22 cellular contexts compared by ENCODE assay signal in genomic region chr5:56119050-56119449, GRCh38.
DNase-seq lines count a peak whose midpoint lies in the region; ATAC-seq, FAIRE-seq and TF ChIP-seq lines count a peak whose summit lies in the region.
"Had no signal": no experiment of that assay in that cellular context is flagged by ENCODE, and none has a peak within 500 bp of the region (broad histone marks: within the 10 kb centered on the region; RNA-seq: fewer than 3 reads in every experiment).

No MANE protein-coding gene starts in this region.

- TF ChIP-seq EP300 in A549 (IDR thresholded peaks at IDR 0.05) (no peak), K562 (IDR thresholded peaks at IDR 0.05; ENCODE audit: low read length) (no peak)

- TF ChIP-seq RAD21 in A549 (conservative IDR thresholded peaks at IDR 0.05 in 1 of 2, IDR thresholded peaks at IDR 0.05 in 1 of 2) (no peak), K562 (CRISPR knock-in tag; conservative IDR thresholded peaks at IDR 0.05 in 1 of 2, IDR thresholded peaks at IDR 0.05 in 1 of 2) (no peak)

- no peaks in the 10 kb centered on the region; the same call in 2 of the 3 replicates for H3K79me2 ChIP-seq in K562 (ENCODE audit: control insufficient read depth, insufficient read depth, low read length)

- H3K36me3 Mint-ChIP-seq in activated naive CD4-positive, alpha-beta T cell treated with anti-CD3 and anti-CD28 coated beads, Interleukin-2, amount 50 U/mL, for 24 hours = peaks cover 4% of the 10 kb centered on the region
- peaks cover 48% of the 10 kb centered on the region for H3K36me3 Mint-ChIP-seq in activated naive CD4-positive, alpha-beta T cell treated with anti-CD3 and anti-CD28 coated beads, Interleukin-2, amount 10 ng/mL, durations not matched to agents 7 days and 5 days
- H3K36me3 Mint-ChIP-seq in CD8-positive, alpha-beta T cell = no peaks in the 10 kb centered on the region
- H3K36me3 Mint-ChIP-seq: CD14-positive monocyte had no signal

- FAIRE-seq in A549 (lab: Jason Lieb, UNC) (no peak), K562 (lab: Jason Lieb, UNC) (no peak)
- FAIRE-seq: D721Med, G401.6, GM12891, GM19239 had no signal

- H2AFZ ChIP-seq in K562 (ENCODE audit: low read depth, low read length) = no peak overlapping the region

- DNase-seq in activated naive CD4-positive, alpha-beta T cell treated with anti-CD3 and anti-CD28 coated beads, Interleukin-2, amount 10 ng/mL, durations not matched to agents 7 days and 5 days = no peak
- DNase-seq in A549 (ENCODE audit: low read depth in 1 of 2, low spot score in 1 of 2) (no peak), K562 (ENCODE audit: extremely low read depth in 1 of 4, low spot score in 3 of 4) (no peak)
- DNase-seq in stimulated activated naive CD4-positive, alpha-beta T cell (lab: John Stamatoyannopoulos, UW) = no peak
- no peak for DNase-seq in CD8-positive, alpha-beta T cell
- DNase-seq: ACHN; BE2C; C1 segment of cervical spinal cord; Caco-2; Calu3; CD4-positive, alpha-beta memory T cell; CD4-positive, CD25-positive, alpha-beta regulatory T cell; DMS79 treated with DMSO at 0.1 percent for 48 hours; GF-D8 had no signal

- H3K27me3 ChIP-seq in K562 (ENCODE audit: control insufficient read depth in 2 of 2, insufficient read depth in 2 of 2, low read length in 2 of 2) = no peaks in the 10 kb centered on the region
- no peaks in the 10 kb centered on the region for H3K27me3 ChIP-seq in CD8-positive, alpha-beta T cell (ENCODE audit: insufficient read depth, low read length)
- H3K27me3 ChIP-seq: BE2C, BLaER1 had no signal

- no peaks in the 10 kb centered on the region for H3K27me3 Mint-ChIP-seq in activated naive CD4-positive, alpha-beta T cell treated with anti-CD3 and anti-CD28 coated beads, Interleukin-2, amount 50 U/mL, for 24 hours
- H3K27me3 Mint-ChIP-seq in activated naive CD4-positive, alpha-beta T cell treated with anti-CD3 and anti-CD28 coated beads, Interleukin-2, amount 10 ng/mL, durations not matched to agents 7 days and 5 days = no peaks in the 10 kb centered on the region
- H3K27me3 Mint-ChIP-seq in CD8-positive, alpha-beta T cell (ENCODE audit: low read depth) = no peaks in the 10 kb centered on the region
- H3K27me3 Mint-ChIP-seq: CD4-positive, alpha-beta memory T cell; CD4-positive, CD25-positive, alpha-beta regulatory T cell had no signal

- no peaks in the 10 kb centered on the region for H3K9me3 ChIP-seq in A549
- H3K9me3 ChIP-seq in K562 (replicated peaks; ENCODE audit: control insufficient read depth, insufficient read depth, low read depth, low read length) = no peaks in the 10 kb centered on the region
- no peaks in the 10 kb centered on the region for H3K9me3 ChIP-seq in CD8-positive, alpha-beta T cell (ENCODE audit: low read length)
- H3K9me3 ChIP-seq: BE2C, Caco-2 had no signal

- intact Hi-C loops in K562 (cut with micrococcal nuclease) = no loop called here
- intact Hi-C loops in CD8-positive, alpha-beta T cell (cut with DNase I, micrococcal nuclease) = no loop called here

- peaks cover 21% of the 10 kb centered on the region for H3K4me1 Mint-ChIP-seq in activated naive CD4-positive, alpha-beta T cell treated with anti-CD3 and anti-CD28 coated beads, Interleukin-2, amount 50 U/mL, for 24 hours
- H3K4me1 Mint-ChIP-seq in activated naive CD4-positive, alpha-beta T cell treated with anti-CD3 and anti-CD28 coated beads, Interleukin-2, amount 10 ng/mL, durations not matched to agents 7 days and 5 days = peaks cover 17% of the 10 kb centered on the region
- H3K4me1 Mint-ChIP-seq in CD8-positive, alpha-beta T cell (ENCODE audit: low read depth) = peaks cover 3% of the 10 kb centered on the region

- TF ChIP-seq POLR2A in A549 (IDR thresholded peaks at IDR 0.05; ENCODE audit: low read length) (no peak), K562 (conservative IDR thresholded peaks at IDR 0.05) (no peak)

- H3K4me2 ChIP-seq in A549 (no peak overlapping the region), K562 (ENCODE audit: insufficient read depth, low read length) (no peak overlapping the region)
- H3K4me2 ChIP-seq: BLaER1 had no signal

- no TSS peak for BruUV-seq in K562 (replicated peaks; lab: Mats Ljungman, UMichigan)

- TF ChIP-seq CTCF in A549 (IDR thresholded peaks at IDR 0.05) (no peak), K562 (IDR thresholded peaks at IDR 0.05 in 2 of 3, conservative IDR thresholded peaks at IDR 0.05 in 1 of 3; ENCODE audit: insufficient read depth in 2 of 3, low read depth in 1 of 3, low read length in 3 of 3) (no peak)
- TF ChIP-seq CTCF in CD8-positive, alpha-beta T cell (IDR thresholded peaks at IDR 0.05) = no peak

- no peaks in the 10 kb centered on the region for H3K36me3 ChIP-seq in K562 (ENCODE audit: control insufficient read depth, insufficient read depth, low read length)
- no peaks in the 10 kb centered on the region for H3K36me3 ChIP-seq in CD8-positive, alpha-beta T cell (ENCODE audit: insufficient read depth, low read length)
- H3K36me3 ChIP-seq: BE2C, BLaER1 had no signal

- no peaks in the 10 kb centered on the region for H4K20me1 ChIP-seq in K562 (replicated peaks; ENCODE audit: control insufficient read depth, insufficient read depth, low read length)
- H4K20me1 ChIP-seq: BLaER1 had no signal

- ATAC-seq in A549 (no peak), K562 (no peak)
- no peak for ATAC-seq in CD8-positive, alpha-beta T cell

- POLR2A ChIA-PET in A549 (lab: Yijun Ruan, JAX) = no interaction called here
- POLR2A ChIA-PET in K562 (lab: Yijun Ruan, JAX) = no interaction called here
- POLR2A ChIA-PET in CD8-positive, alpha-beta T cell (lab: Charles Lee) = no interaction called here

- H3K4me3 ChIP-seq in A549 = no peak overlapping the region
- no peak overlapping the region for H3K4me3 ChIP-seq in K562
- no peak overlapping the region for H3K4me3 ChIP-seq in CD8-positive, alpha-beta T cell (ENCODE audit: low read depth, low read length)
- H3K4me3 ChIP-seq: BLaER1 had no signal

- CTCF ChIA-PET in activated naive CD4-positive, alpha-beta T cell treated with anti-CD3 and anti-CD28 coated beads, Interleukin-2, amount 10 ng/mL, durations not matched to agents 7 days and 5 days (lab: Charles Lee) = no interaction called here
- CTCF ChIA-PET in A549 (lab: Yijun Ruan, JAX) (no interaction called here), K562 (lab: Yijun Ruan, JAX; ENCODE audit: low intra/inter-chr PET ratio) (no interaction called here)
- CTCF ChIA-PET in CD8-positive, alpha-beta T cell (lab: Charles Lee) = no interaction called here

- in situ Hi-C loops in K562 (cut with MboI) = no loop called here

- H3K27ac ChIP-seq in A549 (peak overlapping the region in 1 of 2 experiments; percentile 90; a peak in 3 of 6 replicates), K562 (ENCODE audit: extremely low read depth, low read depth, low read length) (no peak overlapping the region)
- H3K27ac ChIP-seq in CD8-positive, alpha-beta T cell (ENCODE audit: low read depth, low read length) = no peak overlapping the region
- H3K27ac ChIP-seq: 22Rv1, BLaER1 had no signal

- no peaks in the 10 kb centered on the region for H3K9me3 Mint-ChIP-seq in activated naive CD4-positive, alpha-beta T cell treated with anti-CD3 and anti-CD28 coated beads, Interleukin-2, amount 50 U/mL, for 24 hours
- H3K9me3 Mint-ChIP-seq in activated naive CD4-positive, alpha-beta T cell treated with anti-CD3 and anti-CD28 coated beads, Interleukin-2, amount 10 ng/mL, durations not matched to agents 7 days and 5 days = peaks cover 5% of the 10 kb centered on the region
- no peaks in the 10 kb centered on the region for H3K9me3 Mint-ChIP-seq in CD8-positive, alpha-beta T cell

- H3K4me1 ChIP-seq in A549 (peaks cover 28% of the 10 kb centered on the region), K562 (replicated peaks in 1 of 2; ENCODE audit: control insufficient read depth in 2 of 2, insufficient read depth in 2 of 2, low read length in 2 of 2) (peaks cover 11 to 23% of the 10 kb centered on the region in 2 experiments)
- no peaks in the 10 kb centered on the region for H3K4me1 ChIP-seq in CD8-positive, alpha-beta T cell (ENCODE audit: insufficient read depth, low read length)
- H3K4me1 ChIP-seq: BLaER1 had no signal

- H3K4me3 Mint-ChIP-seq in activated naive CD4-positive, alpha-beta T cell treated with anti-CD3 and anti-CD28 coated beads, Interleukin-2, amount 50 U/mL, for 24 hours = no peak overlapping the region
- H3K4me3 Mint-ChIP-seq in activated naive CD4-positive, alpha-beta T cell treated with anti-CD3 and anti-CD28 coated beads, Interleukin-2, amount 10 ng/mL, durations not matched to agents 7 days and 5 days = no peak overlapping the region
- no peak overlapping the region for H3K4me3 Mint-ChIP-seq in CD8-positive, alpha-beta T cell
- H3K4me3 Mint-ChIP-seq: CD14-positive monocyte; CD4-positive, alpha-beta memory T cell; CD4-positive, CD25-positive, alpha-beta regulatory T cell had no signal

- 85% methylated on average over 1 of the region's 1 CpG for WGBS in A549 (ENCODE audit: missing lambda C conversion rate)
- 67% methylated on average over 1 of the region's 1 CpG for WGBS in K562 (ENCODE audit: insufficient coverage, low coverage, missing lambda C conversion rate)

- peak overlapping the region; percentile 53 for H3K27ac Mint-ChIP-seq in activated naive CD4-positive, alpha-beta T cell treated with anti-CD3 and anti-CD28 coated beads, Interleukin-2, amount 50 U/mL, for 24 hours
- no peak overlapping the region for H3K27ac Mint-ChIP-seq in activated naive CD4-positive, alpha-beta T cell treated with anti-CD3 and anti-CD28 coated beads, Interleukin-2, amount 10 ng/mL, durations not matched to agents 7 days and 5 days
- no peak overlapping the region for H3K27ac Mint-ChIP-seq in CD8-positive, alpha-beta T cell
- H3K27ac Mint-ChIP-seq: CD14-positive monocyte; CD4-positive, alpha-beta memory T cell had no signal

- no peak overlapping the region for H3K9ac ChIP-seq in K562 (ENCODE audit: insufficient read depth in 1 of 2, low read depth in 2 of 2, low read length in 2 of 2)
- H3K9ac ChIP-seq: BLaER1 had no signal

- H3K9me1 ChIP-seq in K562 (ENCODE audit: control insufficient read depth, insufficient read depth, low read length) = no peaks in the 10 kb centered on the region

TF ChIP-seq in A549, 52 proteins besides CTCF, POLR2A, EP300 and RAD21 (continues in another document):
- TF ChIP-seq KDM1A (IDR thresholded peaks at IDR 0.05; ENCODE audit: low read depth) (peak; percentile 26; the same call in 1 of the 2 replicates), CBX8 (IDR thresholded peaks at IDR 0.05) (no peak)

TF ChIP-seq in K562, 482 proteins besides CTCF, POLR2A, EP300 and RAD21 (continues in another document):
- peak; percentile 41 for TF ChIP-seq BCOR (IDR thresholded peaks at IDR 0.05)
- no peak for TF ChIP-seq HNRNPLL (IDR thresholded peaks at IDR 0.05; ENCODE audit: low read depth, low read length, poor library complexity, severe bottlenecking)
- TF ChIP-seq RBM25 (IDR thresholded peaks at IDR 0.05; ENCODE audit: low read depth, low read length, severe bottlenecking) = peak; percentile 63
- TF ChIP-seq ZKSCAN3 (CRISPR knock-in tag; IDR thresholded peaks at IDR 0.05) = no peak
- TF ChIP-seq ZNF146 (CRISPR knock-in tag; IDR thresholded peaks at IDR 0.05; ENCODE audit: unreplicated experiment) = peak; percentile 96
- peak in 1 of 2 experiments; percentile 35; a peak in 1 of 4 replicates for TF ChIP-seq KDM1A (IDR thresholded peaks at IDR 0.05)
